8 cellular contexts compared by ENCODE assay signal in genomic region chr21:23887709-23888303, GRCh38.
DNase-seq lines count a peak whose midpoint lies in the region; ATAC-seq and TF ChIP-seq lines count a peak whose summit lies in the region.

No MANE protein-coding gene starts in this region.

- peak overlapping the region; percentile 99 for H3K4me3 ChIP-seq in Loucy (ENCODE audit: low read length, poor library complexity, severe bottlenecking)
- H3K4me3 ChIP-seq in BE2C (ENCODE audit: low read depth, low read length), result no peak overlapping the region
- H3K4me3 ChIP-seq in stomach, result peak overlapping the region in 2 of 4 donors; percentile 3 to 6

- TF ChIP-seq POLR2A in stomach (IDR thresholded peaks at IDR 0.05), result no peak

- no peak for TF ChIP-seq EP300 in stomach (IDR thresholded peaks at IDR 0.05)

- H3K4me1 ChIP-seq in Loucy (ENCODE audit: insufficient read depth, low read length, poor library complexity, severe bottlenecking), result peaks cover 22% of the 10 kb centered on the region
- no peaks in the 10 kb centered on the region for H3K4me1 ChIP-seq in BE2C
- no peaks in the 10 kb centered on the region for H3K4me1 ChIP-seq in stomach

- H3K9me2 ChIP-seq in Loucy (replicated peaks; ENCODE audit: low read depth, low read length), result no peaks in the 10 kb centered on the region

- H3K9me3 ChIP-seq in Loucy (ENCODE audit: insufficient read depth, low read depth, low read length) (no peaks in the 10 kb centered on the region), BE2C (no peaks in the 10 kb centered on the region), stomach (no peaks in the 10 kb centered on the region)

- peak; percentile 96 for ATAC-seq in GM21423 (IDR thresholded peaks at IDR 0.05; ENCODE audit: unreplicated experiment)

- no peaks in the 10 kb centered on the region for H3K79me2 ChIP-seq in Loucy (ENCODE audit: insufficient read depth, low read length)

- peak overlapping the region; percentile 100 for H2AFZ ChIP-seq in Loucy (ENCODE audit: low read length)

- no peaks in the 10 kb centered on the region for H3F3A ChIP-seq in Loucy (ENCODE audit: low read depth)

- intact Hi-C loops in stomach (cut with DNase I; ENCODE audit: low total_unique reads), result no loop called here

- WGBS in stomach, 5 donors, result 78 to 86% (median 81%) methylated on average over 11 of the region's 11 CpGs

- H3K27me3 ChIP-seq in Loucy (ENCODE audit: insufficient read depth, low read length, poor library complexity, severe bottlenecking), result no peaks in the 10 kb centered on the region
- H3K27me3 ChIP-seq in BE2C, result no peaks in the 10 kb centered on the region
- no peaks in the 10 kb centered on the region for H3K27me3 ChIP-seq in stomach

- H3K36me3 ChIP-seq in Loucy (ENCODE audit: insufficient read depth, low read length), result no peaks in the 10 kb centered on the region
- H3K36me3 ChIP-seq in BE2C, result no peaks in the 10 kb centered on the region
- H3K36me3 ChIP-seq in stomach, result no peaks in the 10 kb centered on the region

- no peak overlapping the region for H3K27ac ChIP-seq in stomach

- TF ChIP-seq CTCF in Loucy (conservative IDR thresholded peaks at IDR 0.05; ENCODE audit: low read length) (no peak; the same call in 1 of the 2 replicates), BE2C (IDR thresholded peaks at IDR 0.05; ENCODE audit: low read depth, low read length) (no peak), stomach (IDR thresholded peaks at IDR 0.05) (no peak)

- peak; percentile 6 to 7 for DNase-seq in activated CD8-positive, alpha-beta memory T cell treated with anti-CD3 and anti-CD28 coated beads for 4 hours (ENCODE audit: low read depth in 2 of 2)
- DNase-seq in stimulated activated CD8-positive, alpha-beta memory T cell treated with anti-CD3 and anti-CD28 coated beads, Interleukin-15, amount 100 ng/mL, for 4 hours (ENCODE audit: low read depth in 2 of 2), result peak; percentile 7 to 10
- no peak for DNase-seq in AG20443 (ENCODE audit: low spot score)
- DNase-seq in NCI-H187 (lab: John Stamatoyannopoulos, UW), result no peak
- DNase-seq in BE2C, result no peak
- DNase-seq in stomach, result no peak

- no peaks in the 10 kb centered on the region for H4K20me1 ChIP-seq in Loucy (ENCODE audit: insufficient read depth, low read length, poor library complexity, severe bottlenecking)

- H3K4me2 ChIP-seq in Loucy (ENCODE audit: low read depth, low read length, poor library complexity, severe bottlenecking), result peak overlapping the region; percentile 98

- H3K9ac ChIP-seq in Loucy (ENCODE audit: low read depth, low read length, poor library complexity, severe bottlenecking), result peak overlapping the region; percentile 85

Comparison
In these comparisons a context has a peak if more than half of its experiments do, and no peak if none do; other contexts are left out.
1. DNase-seq: peak in activated CD8-positive, alpha-beta memory T cell treated with anti-CD3 and anti-CD28 coated beads for 4 hours (2 of 2) and stimulated activated CD8-positive, alpha-beta memory T cell treated with anti-CD3 and anti-CD28 coated beads, Interleukin-15, amount 100 ng/mL, for 4 hours (2 of 2); none in AG20443 (single experiment), NCI-H187 (0 of 2), BE2C (single experiment) and stomach (single experiment).